Comparison of ENCODE assay signal across 1 cellular context in genomic region chr22:31615940-31616314, GRCh38.
TF ChIP-seq lines count a peak whose summit lies in the region.

No MANE protein-coding gene starts in this region.

TF ChIP-seq in H1, 55 proteins besides CTCF, POLR2A, EP300 and RAD21 (continued from another document):
- TF ChIP-seq CHD7 (IDR thresholded peaks at IDR 0.05; ENCODE audit: insufficient replicate concordance, low read length) = no peak
TF ChIP-seq in H1: peak in this region for 0.
